Comparison of ENCODE assay signal across 28 cellular contexts in genomic region chr12:1826401-1826800, GRCh38. TPM values are rescaled to one million over a fixed set of nuclear protein-coding genes. Genes with fewer than 3 reads are reported as not detected.
"Had no signal": no experiment of that assay in that cellular context is flagged by ENCODE, and none has a peak within 500 bp of the region (broad histone marks: within the 10 kb centered on the region; RNA-seq: fewer than 3 reads in every experiment).

No MANE protein-coding gene starts in this region.

- DNase-seq: kidney glomerular epithelial cell; left cardiac atrium; lower lobe of right lung; mammary epithelial cell; mesenchymal stem cell; naive B cell; natural killer cell; nephron progenitor cell; ovary; stimulated activated CD4-positive, alpha-beta T cell treated with anti-CD3 and anti-CD28 coated beads, Interleukin-12 subunit alpha, Interleukin-12 subunit beta, amount 100 ng/mL, for 4 hours; stimulated activated CD4-positive, alpha-beta T cell treated with anti-CD3 and anti-CD28 coated beads, Interleukin-15, amount 100 ng/mL, for 24 hours; stimulated activated CD4-positive, alpha-beta T cell treated with anti-CD3 and anti-CD28 coated beads, Interleukin-2, amount 100 ng/mL, for 24 hours; stimulated activated CD4-positive, alpha-beta T cell treated with anti-CD3 and anti-CD28 coated beads, Interleukin-4, amount 100 ng/mL, for 1 hour; stimulated activated naive B cell treated with anti-CD40 and anti-IgM and Interleukin-4, amounts not matched to agents 10 μg/mL and 1 μg/mL and 100 μg/mL, for 72 hours; stimulated activated naive CD8-positive, alpha-beta T cell treated with anti-CD3 and anti-CD28 coated beads, Interleukin-15, Interleukin-2, amounts not matched to agents 100 U/mL and 50 U/mL, for 24 hours; stomach; testis; thyroid gland; transverse colon had no signal

- H3K4me2 ChIP-seq: hepatocyte, neural progenitor cell had no signal

- H3K4me3 ChIP-seq: hepatocyte, lower lobe of right lung, neural progenitor cell, ovary, right atrium auricular region, skin epidermis, stomach, testis, thyroid gland, transverse colon, upper lobe of left lung, vagina had no signal

- H3K9me3 ChIP-seq: lower lobe of right lung, ovary, right atrium auricular region, stomach, testis, thyroid gland, transverse colon, upper lobe of left lung, vagina had no signal

- H3K4me1 ChIP-seq: lower lobe of right lung, testis, transverse colon had no signal

- H3K36me3 ChIP-seq: lower lobe of right lung, neural progenitor cell, ovary, right atrium auricular region, stomach, thyroid gland, transverse colon, upper lobe of left lung, vagina had no signal

- H2AFZ ChIP-seq: hepatocyte, neural progenitor cell had no signal

- H3K27ac ChIP-seq: hepatocyte, lower lobe of right lung, neural progenitor cell, ovary, right atrium auricular region, stomach, testis, thyroid gland, transverse colon, upper lobe of left lung, vagina had no signal

- H3K27me3 ChIP-seq: ovary, right atrium auricular region, testis, thyroid gland had no signal

- H3K9ac ChIP-seq: neural progenitor cell had no signal

RNA-seq across cellular contexts. Expression of gene LRTM2, which starts 6.0 kb away (rescaled TPM):
- polyA plus RNA-seq: hepatocyte, keratinocyte, liver, mammary epithelial cell, ovary, urinary bladder had no signal
